ENCODE assay signal across 11 cellular contexts in the genomic region with DNA sequence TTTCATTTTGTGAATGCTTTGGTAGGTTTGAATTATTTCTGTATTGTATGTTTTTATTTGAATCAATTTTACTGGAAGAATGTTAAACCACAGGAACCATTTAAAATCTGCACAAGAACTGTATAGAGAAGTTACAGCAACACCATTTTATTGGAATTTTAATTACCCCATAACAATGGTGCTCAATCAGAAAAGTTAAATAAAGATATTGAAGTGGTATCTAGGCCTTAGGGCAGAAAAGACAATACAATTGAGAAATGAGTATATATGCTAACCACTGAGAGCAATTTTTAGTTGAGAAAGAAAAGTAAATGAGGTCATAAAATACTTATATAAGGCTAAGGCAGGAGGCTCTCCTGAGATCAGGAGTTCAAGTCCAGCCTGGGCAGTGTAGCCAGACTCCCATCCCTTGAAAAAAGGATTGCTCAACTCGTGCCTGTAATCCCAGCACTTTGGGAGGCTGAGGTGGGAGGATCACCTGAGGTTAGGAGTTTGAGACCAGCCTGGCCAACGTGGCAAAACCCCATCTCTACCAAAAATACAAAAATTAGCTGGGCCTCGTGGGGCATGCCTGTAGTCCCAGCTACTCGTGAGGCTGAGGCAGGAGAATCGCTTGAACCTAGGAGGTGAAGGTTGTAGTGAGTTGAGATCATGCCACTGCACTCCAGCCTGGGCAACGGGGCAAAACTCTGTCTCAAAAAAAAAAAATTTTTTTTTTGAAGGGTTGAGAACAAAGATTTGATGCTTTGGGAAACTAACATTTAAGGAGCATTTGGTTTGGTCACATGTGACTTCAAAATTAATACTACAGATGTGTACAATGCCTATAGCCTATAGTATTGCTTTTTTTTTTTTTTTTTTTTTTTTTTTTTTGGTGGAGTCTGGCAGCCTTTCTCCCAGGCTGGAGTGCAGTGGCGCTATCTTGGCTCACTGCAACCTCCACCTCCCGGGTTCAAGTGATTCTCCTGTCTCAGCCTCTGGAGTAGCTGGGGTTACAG. TPM values are rescaled to one million over a fixed set of nuclear protein-coding genes. Genes with fewer than 3 reads are reported as not detected.
DNase-seq lines count a peak whose midpoint lies in the region; ATAC-seq and TF ChIP-seq lines count a peak whose summit lies in the region.
"Had no signal": no experiment of that assay in that cellular context is flagged by ENCODE, and none has a peak within 500 bp of the region (broad histone marks: within the 10 kb centered on the region; RNA-seq: fewer than 3 reads in every experiment).

No MANE protein-coding gene starts in this region.

- H3K27ac Mint-ChIP-seq in Calu3 (ENCODE audit: unreplicated experiment), result peak overlapping the region; percentile 42
- peak overlapping the region; percentile 98 for H3K27ac Mint-ChIP-seq in activated naive CD4-positive, alpha-beta T cell treated with anti-CD3 and anti-CD28 coated beads, Interleukin-2, amount 50 U/mL, for 72 hours
- peak overlapping the region; percentile 97 for H3K27ac Mint-ChIP-seq in natural killer cell treated with Interleukin-12 subunit alpha and Interleukin-12 subunit beta and Interleukin-15 and Interleukin-18, amount 100 ng/mL, for 72 hours

- H3K4me3 Mint-ChIP-seq in Calu3 (ENCODE audit: low read depth, unreplicated experiment), result peak overlapping the region; percentile 34
- peak overlapping the region; percentile 92 for H3K4me3 Mint-ChIP-seq in natural killer cell treated with Interleukin-12 subunit alpha and Interleukin-12 subunit beta and Interleukin-15 and Interleukin-18, amount 100 ng/mL, for 72 hours

- H3K36me3 ChIP-seq in KMS-11 (ENCODE audit: insufficient read depth), result no peaks in the 10 kb centered on the region
- H3K36me3 ChIP-seq: gastroesophageal sphincter had no signal

- peaks cover 74% of the 10 kb centered on the region for H3K79me2 ChIP-seq in KMS-11 (ENCODE audit: insufficient read depth, low read depth)

- H3K4me1 Mint-ChIP-seq in Calu3 (ENCODE audit: low read depth, unreplicated experiment), result peaks cover 16% of the 10 kb centered on the region
- H3K4me1 Mint-ChIP-seq in natural killer cell treated with Interleukin-12 subunit alpha and Interleukin-12 subunit beta and Interleukin-15 and Interleukin-18, amount 100 ng/mL, for 72 hours (ENCODE audit: low read depth in 2 of 2), result peaks cover 31 to 45% of the 10 kb centered on the region in 2 donors

- peaks cover 30% of the 10 kb centered on the region for H3K36me3 Mint-ChIP-seq in Calu3 (ENCODE audit: insufficient read depth, unreplicated experiment)
- H3K36me3 Mint-ChIP-seq in activated naive CD4-positive, alpha-beta T cell treated with anti-CD3 and anti-CD28 coated beads, Interleukin-2, amount 50 U/mL, for 72 hours, result peaks cover 7 to 22% of the 10 kb centered on the region in 2 donors
- H3K36me3 Mint-ChIP-seq in natural killer cell treated with Interleukin-12 subunit alpha and Interleukin-12 subunit beta and Interleukin-15 and Interleukin-18, amount 100 ng/mL, for 72 hours, result no peaks in the 10 kb centered on the region

- no peaks in the 10 kb centered on the region for H3K27me3 ChIP-seq in KMS-11 (ENCODE audit: insufficient read depth, low read depth)
- H3K27me3 ChIP-seq: gastroesophageal sphincter had no signal

- H3K4me1 ChIP-seq in KMS-11 (ENCODE audit: low read depth, poor library complexity, severe bottlenecking), result peaks cover 63% of the 10 kb centered on the region

- TSS peak; percentile 35 for BruUV-seq in Calu3 (replicated peaks; lab: Mats Ljungman, UMichigan)

- no peak for ATAC-seq in activated naive CD4-positive, alpha-beta T cell treated with anti-CD3 and anti-CD28 coated beads, Interleukin-2, amount 50 U/mL, for 72 hours
- ATAC-seq in natural killer cell treated with Interleukin-12 subunit alpha and Interleukin-12 subunit beta and Interleukin-15 and Interleukin-18, amount 100 ng/mL, for 72 hours, result no peak
- ATAC-seq in Right ventricle myocardium inferior, result no peak
- ATAC-seq: gastroesophageal sphincter had no signal

- CTCF ChIA-PET in Calu3 (lab: Charles Lee), result no interaction called here

- intact Hi-C loops in Calu3 (cut with micrococcal nuclease; ENCODE audit: unreplicated experiment) (loop anchor here (2.0 kb wide), 1 partner anchor 28 kb away; no protein-coding TSS in a partner anchor), Right ventricle myocardium inferior (cut with DNase I) (no loop called here)

- DNase-seq in Calu3 (no peak), NCI-H446 treated with DMSO at 0.1 percent for 48 hours (lab: John Stamatoyannopoulos, UW) (no peak), GF-D8 (lab: John Stamatoyannopoulos, UW) (no peak), DMS114 treated with DMSO at 0.1 percent for 48 hours (lab: John Stamatoyannopoulos, UW; ENCODE audit: unreplicated experiment) (no peak), Right ventricle myocardium inferior (ENCODE audit: missing footprints) (no peak)
- no peak for DNase-seq in activated naive CD4-positive, alpha-beta T cell treated with anti-CD3 and anti-CD28 coated beads, Interleukin-2, amount 50 U/mL, for 72 hours (ENCODE audit: low spot score in 2 of 2)
- no peak for DNase-seq in natural killer cell treated with Interleukin-12 subunit alpha and Interleukin-12 subunit beta and Interleukin-15 and Interleukin-18, amount 100 ng/mL, for 72 hours (ENCODE audit: low spot score)
- DNase-seq: aorta, NCI-H2171 had no signal

- peak overlapping the region; percentile 86; the same call in 1 of the 2 replicates for H3K27ac ChIP-seq in KMS-11

- TF ChIP-seq CTCF in Calu3 (IDR thresholded peaks at IDR 0.05; ENCODE audit: unreplicated experiment) (no peak), KMS-11 (conservative IDR thresholded peaks at IDR 0.05; ENCODE audit: low read depth, low read length) (no peak)

- H3K4me2 ChIP-seq in KMS-11, result peak overlapping the region; percentile 85

- no peaks in the 10 kb centered on the region for H3K27me3 Mint-ChIP-seq in Calu3 (ENCODE audit: unreplicated experiment)
- no peaks in the 10 kb centered on the region for H3K27me3 Mint-ChIP-seq in natural killer cell treated with Interleukin-12 subunit alpha and Interleukin-12 subunit beta and Interleukin-15 and Interleukin-18, amount 100 ng/mL, for 72 hours

- peaks cover 14% of the 10 kb centered on the region for H4K20me1 ChIP-seq in KMS-11 (ENCODE audit: insufficient read depth)

- H3K9me3 Mint-ChIP-seq in Calu3 (ENCODE audit: low read depth, unreplicated experiment), result no peaks in the 10 kb centered on the region
- H3K9me3 Mint-ChIP-seq in activated naive CD4-positive, alpha-beta T cell treated with anti-CD3 and anti-CD28 coated beads, Interleukin-2, amount 50 U/mL, for 72 hours, result no peaks in the 10 kb centered on the region
- no peaks in the 10 kb centered on the region for H3K9me3 Mint-ChIP-seq in natural killer cell treated with Interleukin-12 subunit alpha and Interleukin-12 subunit beta and Interleukin-15 and Interleukin-18, amount 100 ng/mL, for 72 hours

- no peak overlapping the region for H2AFZ ChIP-seq in KMS-11 (ENCODE audit: low read depth)

- H3K9ac ChIP-seq in KMS-11, result peak overlapping the region; percentile 94

- no peak overlapping the region for H3K4me3 ChIP-seq in KMS-11 (IDR thresholded peaks at IDR 0.05; ENCODE audit: insufficient read depth, low read depth, low read length)

RNA-seq across cellular contexts. Expression of a gene that starts 2.6 kb away (rescaled TPM):
- total RNA-seq in Calu3 (2022) (30.7 and 33.2 TPM in 2 replicates), Right ventricle myocardium inferior (10.5 TPM)
- total RNA-seq in activated naive CD4-positive, alpha-beta T cell treated with anti-CD3 and anti-CD28 coated beads, Interleukin-2, amount 50 U/mL, for 72 hours, result 10 to 100 TPM; 40.4 to 43.8 TPM
- 10 to 100 TPM; 47.6 to 57.5 TPM for total RNA-seq in natural killer cell treated with Interleukin-12 subunit alpha and Interleukin-12 subunit beta and Interleukin-15 and Interleukin-18, amount 100 ng/mL, for 72 hours

Comparison
In these comparisons a context has a peak if more than half of its experiments do, and no peak if none do; other contexts are left out.
1. H3K27ac Mint-ChIP-seq: peak in every context shown above with its lines; median percentile 98 in activated naive CD4-positive, alpha-beta T cell treated with anti-CD3 and anti-CD28 coated beads, Interleukin-2, amount 50 U/mL, for 72 hours; 97 in natural killer cell treated with Interleukin-12 subunit alpha and Interleukin-12 subunit beta and Interleukin-15 and Interleukin-18, amount 100 ng/mL, for 72 hours; 42 in Calu3.